In genomic region chr12:122865268-122866231, GRCh38 we compare ENCODE assay signal across 8 cellular contexts. TPM values are rescaled to one million over a fixed set of nuclear protein-coding genes. Genes with fewer than 3 reads are reported as not detected.
DNase-seq lines count a peak whose midpoint lies in the region; ATAC-seq and TF ChIP-seq lines count a peak whose summit lies in the region.

No MANE protein-coding gene starts in this region.

- TF ChIP-seq CTCF in Caco-2 (IDR thresholded peaks at IDR 0.05; ENCODE audit: insufficient read depth in 1 of 2, low read depth in 1 of 2, low read length in 1 of 2, severe bottlenecking in 1 of 2, unreplicated experiment in 1 of 2) (peak; percentile 30 to 61), colonic mucosa (IDR thresholded peaks at IDR 0.05) (peak; percentile 24)

- no peak overlapping the region for H3K9ac ChIP-seq in colonic mucosa (ENCODE audit: low read depth in 2 of 2, low read length in 2 of 2)

- H3K27ac ChIP-seq in colonic mucosa: no peak overlapping the region

- H3K4me1 ChIP-seq in Caco-2: 0 out of 2 replicates have a peak, but pooled peaks cover 3% of the 10 kb centered on the region
- peaks cover 27% of the 10 kb centered on the region for H3K4me1 ChIP-seq in colonic mucosa

- H3K27ac Mint-ChIP-seq in Caco-2 (ENCODE audit: unreplicated experiment): no peak overlapping the region
- H3K27ac Mint-ChIP-seq in naive B cell: peak overlapping the region; percentile 61 to 80 (median 70)

- no peaks in the 10 kb centered on the region for H3K4me1 Mint-ChIP-seq in Caco-2 (ENCODE audit: low read depth, unreplicated experiment)
- H3K4me1 Mint-ChIP-seq in naive B cell: peaks cover 35 to 84% (median 71%) of the 10 kb centered on the region in 3 donors

- CTCF ChIA-PET in Caco-2 (lab: Charles Lee): interaction anchor here (1.0 kb wide), 1 partner anchor 72 kb away, joined by 3 read pairs; no protein-coding TSS in a partner anchor

- ATAC-seq in naive B cell (ENCODE audit: low read depth in 2 of 2) (peak; percentile 44 to 50), HG03442 (IDR thresholded peaks at IDR 0.05; ENCODE audit: unreplicated experiment) (no peak), GM21825 (IDR thresholded peaks at IDR 0.05; ENCODE audit: unreplicated experiment) (no peak)

- DNase-seq in Caco-2 (peak; percentile 51 to 54), Kasumi-1 (lab: John Stamatoyannopoulos, UW) (peak; percentile 15 to 19), colonic mucosa (no peak), naive B cell (peak; percentile 46), DMS79 (lab: John Stamatoyannopoulos, UW) (no peak), CD1c-positive myeloid dendritic cell (ENCODE audit: extremely low spot score) (no peak)

- POLR2A ChIA-PET in Caco-2 (lab: Charles Lee): no interaction called here

- no peaks in the 10 kb centered on the region for H3K9me3 Mint-ChIP-seq in Caco-2 (ENCODE audit: unreplicated experiment)
- H3K9me3 Mint-ChIP-seq in naive B cell: no peaks in the 10 kb centered on the region

- H3K4me3 Mint-ChIP-seq in Caco-2 (ENCODE audit: unreplicated experiment) (no peak overlapping the region), naive B cell (peak overlapping the region in 4 of 8 donors; percentile 9 to 57 (median 32))

- H3K27me3 Mint-ChIP-seq in Caco-2 (ENCODE audit: insufficient read depth, unreplicated experiment) (no peaks in the 10 kb centered on the region), naive B cell (no peaks in the 10 kb centered on the region)

- H3K36me3 ChIP-seq in Caco-2 (ENCODE audit: control insufficient read depth, insufficient read depth, low read length) (peaks cover 2% of the 10 kb centered on the region; the same call in 1 of the 2 replicates), colonic mucosa (peaks cover 13% of the 10 kb centered on the region)

- H3K9me3 ChIP-seq in Caco-2: no peaks in the 10 kb centered on the region
- H3K9me3 ChIP-seq in colonic mucosa: no peaks in the 10 kb centered on the region

- intact Hi-C loops in Caco-2 (cut with micrococcal nuclease; ENCODE audit: unreplicated experiment) (loop anchor here (10.0 kb wide), 1 partner anchor 231 kb away; no protein-coding TSS in a partner anchor), colonic mucosa (cut with DNase I) (loop anchor here (10.0 kb wide), 1 partner anchor 369 kb away; the partner anchor contains the start of genes MPHOSPH9 and MTRFR)

- BruUV-seq in Caco-2 (replicated peaks; lab: Mats Ljungman, UMichigan): no TSS peak

- H3K4me3 ChIP-seq in Caco-2 (ENCODE audit: low read depth, low read length): no peak overlapping the region
- H3K4me3 ChIP-seq in colonic mucosa: no peak overlapping the region

- H3K36me3 Mint-ChIP-seq in Caco-2 (ENCODE audit: insufficient read depth, unreplicated experiment): peaks cover 55% of the 10 kb centered on the region
- peaks cover 0 to 9% of the 10 kb centered on the region in 2 donors for H3K36me3 Mint-ChIP-seq in naive B cell

- no peaks in the 10 kb centered on the region for H3K27me3 ChIP-seq in Caco-2 (replicated peaks; ENCODE audit: control insufficient read depth, insufficient read depth, low read length)
- H3K27me3 ChIP-seq in colonic mucosa: no peaks in the 10 kb centered on the region

RNA-seq across cellular contexts. Expression of gene HIP1R, which starts 30.3 kb away (rescaled TPM):
- 13.8 and 15.4 TPM in 2 replicates for total RNA-seq in Caco-2 (2022)
- total RNA-seq in colonic mucosa: 10 to 100 TPM; 42.6 to 74.2 TPM
- 10 to 100 TPM; 33.8 to 91.3 (median 38.4) TPM for polyA plus RNA-seq in naive B cell (ENCODE audit: low read depth in 6 of 6)

RNA-seq across cellular contexts. Expression of gene VPS37B, which starts 30.4 kb away (rescaled TPM):
- total RNA-seq in Caco-2 (2022) (24.0 and 25.4 TPM in 2 replicates), colonic mucosa (10 to 100 TPM; 64.8 to 73.5 TPM)
- 10 to 100 TPM; 43.4 to 60.9 (median 52.2) TPM for polyA plus RNA-seq in naive B cell (ENCODE audit: low read depth in 6 of 6)

Comparison
In these comparisons a context has a peak if more than half of its experiments do, and no peak if none do; other contexts are left out.
1. DNase-seq: peak in Caco-2 (2 of 2), Kasumi-1 (2 of 2) and naive B cell (single experiment); none in colonic mucosa (single experiment), DMS79 (single experiment) and CD1c-positive myeloid dendritic cell (single experiment).
2. ATAC-seq: peak in naive B cell (2 of 2); none in HG03442 (single experiment) and GM21825 (single experiment).